In genomic region chr9:137026828-137027227, GRCh38 we compare ENCODE assay signal across 11 cellular contexts. TPM values are rescaled to one million over a fixed set of nuclear protein-coding genes. Genes with fewer than 3 reads are reported as not detected.
DNase-seq lines count a peak whose midpoint lies in the region; ATAC-seq and TF ChIP-seq lines count a peak whose summit lies in the region.
"Had no signal": no experiment of that assay in that cellular context is flagged by ENCODE, and none has a peak within 500 bp of the region (broad histone marks: within the 10 kb centered on the region; RNA-seq: fewer than 3 reads in every experiment).

No MANE protein-coding gene starts in this region.

- peaks cover 5% of the 10 kb centered on the region for H3K36me3 Mint-ChIP-seq in activated CD4-positive, alpha-beta T cell treated with anti-CD3 and anti-CD28 coated beads, Interleukin-2, amount 10 ng/mL, durations not matched to agents 7 days and 5 days (ENCODE audit: low read depth)
- H3K36me3 Mint-ChIP-seq in immature natural killer cell, result peaks cover 0 to 3% (median 0%) of the 10 kb centered on the region in 3 donors

- H3K4me3 ChIP-seq in stomach, result peak overlapping the region; percentile 48 to 68 (median 52)

- no peaks in the 10 kb centered on the region for H3K36me3 ChIP-seq in stomach

- WGBS in stomach, 5 donors, result 22 to 46% (median 29%) methylated on average over 1 to 4 of the region's 4 CpGs

- no peaks in the 10 kb centered on the region for H3K9me3 Mint-ChIP-seq in activated CD4-positive, alpha-beta T cell treated with anti-CD3 and anti-CD28 coated beads, Interleukin-2, amount 10 ng/mL, durations not matched to agents 7 days and 5 days
- H3K9me3 Mint-ChIP-seq in immature natural killer cell, result no peaks in the 10 kb centered on the region

- H3K27me3 ChIP-seq in stomach, result no peaks in the 10 kb centered on the region

- ATAC-seq in GM21367 (IDR thresholded peaks at IDR 0.05; ENCODE audit: unreplicated experiment), result no peak
- no peak for ATAC-seq in HG03354 (IDR thresholded peaks at IDR 0.05; ENCODE audit: poor library complexity, severe bottlenecking, unreplicated experiment)

- CTCF ChIA-PET in activated CD4-positive, alpha-beta T cell treated with anti-CD3 and anti-CD28 coated beads, Interleukin-2, amount 10 ng/mL, durations not matched to agents 7 days and 5 days (lab: Charles Lee), result interaction anchor here (1.0 to 7.4 kb wide), 9 partner anchors 9 to 234 kb away, joined by 3 to 59 read pairs (median 4); partner anchors contain the start of genes C8G and MAN1B1

- no peaks in the 10 kb centered on the region for H3K27me3 Mint-ChIP-seq in activated CD4-positive, alpha-beta T cell treated with anti-CD3 and anti-CD28 coated beads, Interleukin-2, amount 10 ng/mL, durations not matched to agents 7 days and 5 days
- H3K27me3 Mint-ChIP-seq in immature natural killer cell (ENCODE audit: low read depth in 3 of 3), result peaks cover 7 to 19% (median 16%) of the 10 kb centered on the region in 3 donors

- peaks cover 40 to 90% (median 67%) of the 10 kb centered on the region in 4 donors for H3K4me1 ChIP-seq in stomach

- POLR2A ChIA-PET in activated CD4-positive, alpha-beta T cell treated with anti-CD3 and anti-CD28 coated beads, Interleukin-2, amount 10 ng/mL, durations not matched to agents 7 days and 5 days (lab: Charles Lee), result interaction anchor here (0.6 kb wide), 1 partner anchor 73 kb away, joined by 3 read pairs; no protein-coding TSS in a partner anchor

- TF ChIP-seq CTCF in VCaP (conservative IDR thresholded peaks at IDR 0.05) (no peak), stomach (IDR thresholded peaks at IDR 0.05) (no peak)

- TF ChIP-seq EP300 in stomach (IDR thresholded peaks at IDR 0.05), result no peak

- no peak for DNase-seq in activated CD4-positive, alpha-beta T cell treated with anti-CD3 and anti-CD28 coated beads, Interleukin-2, amount 10 ng/mL, durations not matched to agents 7 days and 5 days
- DNase-seq in activated CD4-positive, alpha-beta T cell treated with anti-CD3 and anti-CD28 coated beads for 4 hours, result no peak
- DNase-seq in immature natural killer cell, result no peak
- DNase-seq in stomach, result peak; percentile 87
- no peak for DNase-seq in NCI-H510A (lab: John Stamatoyannopoulos, UW)
- DNase-seq: COR-L47; NCI-H2081 treated with DMSO at 0.1 percent for 48 hours; stimulated activated CD4-positive, alpha-beta T cell treated with anti-CD3 and anti-CD28 coated beads, Interleukin-1b, Interleukin-23, amount 100 ng/mL, for 48 hours had no signal

- no peak for TF ChIP-seq POLR2A in stomach (IDR thresholded peaks at IDR 0.05)

- H3K27ac ChIP-seq in VCaP (peak overlapping the region; percentile 93), stomach (peak overlapping the region; percentile 59 to 74 (median 64))

- H3K4me1 Mint-ChIP-seq in activated CD4-positive, alpha-beta T cell treated with anti-CD3 and anti-CD28 coated beads, Interleukin-2, amount 10 ng/mL, durations not matched to agents 7 days and 5 days, result peaks cover 42% of the 10 kb centered on the region
- H3K4me1 Mint-ChIP-seq in immature natural killer cell, result peaks cover 40 to 47% of the 10 kb centered on the region in 2 donors

- peak overlapping the region; percentile 76 for H3K4me3 Mint-ChIP-seq in activated CD4-positive, alpha-beta T cell treated with anti-CD3 and anti-CD28 coated beads, Interleukin-2, amount 10 ng/mL, durations not matched to agents 7 days and 5 days
- peak overlapping the region; percentile 85 to 92 (median 90) for H3K4me3 Mint-ChIP-seq in immature natural killer cell

- intact Hi-C loops in stomach (cut with DNase I; ENCODE audit: low total_unique reads), result loop anchor here (10.0 kb wide), 1 partner anchor 72 kb away; the partner anchor contains the start of gene LCN12

- H3K27ac Mint-ChIP-seq in activated CD4-positive, alpha-beta T cell treated with anti-CD3 and anti-CD28 coated beads, Interleukin-2, amount 10 ng/mL, durations not matched to agents 7 days and 5 days, result no peak overlapping the region
- peak overlapping the region in 4 of 6 donors; percentile 26 to 90 (median 80) for H3K27ac Mint-ChIP-seq in immature natural killer cell

- H3K9me3 ChIP-seq in stomach, result no peaks in the 10 kb centered on the region

RNA-seq across cellular contexts. Expression of gene ABCA2, which starts 1.2 kb away (rescaled TPM):
- total RNA-seq in activated CD4-positive, alpha-beta T cell treated with anti-CD3 and anti-CD28 coated beads, Interleukin-2, amount 10 ng/mL, durations not matched to agents 7 days and 5 days, result 10 to 100 TPM; 67.7 to 70.3 TPM
- polyA plus RNA-seq in immature natural killer cell, result 10 to 100 TPM in 1 of 3 donors, 1 to 10 TPM in 2; 2.2 to 34.5 (median 6.3) TPM
- 100 to 1,000 TPM in 1 of 5 donors, 10 to 100 TPM in 3, 1 to 10 TPM in 1; 7.3 to 385 (median 72.8) TPM for total RNA-seq in stomach
- polyA plus RNA-seq in stomach, result 10 to 100 TPM in 2 of 3 donors, 1 to 10 TPM in 1; 9.3 to 25.5 (median 24.4) TPM

RNA-seq across cellular contexts. Expression of gene FUT7, which starts 5.1 kb away (rescaled TPM):
- total RNA-seq in activated CD4-positive, alpha-beta T cell treated with anti-CD3 and anti-CD28 coated beads, Interleukin-2, amount 10 ng/mL, durations not matched to agents 7 days and 5 days, result 10 to 100 TPM in 1 of 2 experiments, 1 to 10 TPM in 1; 8.9 to 10.3 TPM
- 10 to 100 TPM; 20.6 to 33.0 (median 25.6) TPM for polyA plus RNA-seq in immature natural killer cell
- 1 to 10 TPM in 1 of 5 donors, under 1 TPM in 1, not detected in 3; 0.37 to 3.9 TPM for total RNA-seq in stomach
- under 1 TPM in 2 of 3 donors, not detected in 1; 0.23 to 0.50 TPM for polyA plus RNA-seq in stomach

RNA-seq across cellular contexts. Expression of gene NPDC1, which starts 19.1 kb away (rescaled TPM):
- 10 to 100 TPM; 35.5 to 41.4 TPM for total RNA-seq in activated CD4-positive, alpha-beta T cell treated with anti-CD3 and anti-CD28 coated beads, Interleukin-2, amount 10 ng/mL, durations not matched to agents 7 days and 5 days
- 1 to 10 TPM in 2 of 3 donors, under 1 TPM in 1; 0.36 to 1.4 (median 1.1) TPM for polyA plus RNA-seq in immature natural killer cell
- total RNA-seq in stomach, result 100 to 1,000 TPM in 4 of 5 donors, 10 to 100 TPM in 1; 20.0 to 276 (median 189) TPM
- 100 to 1,000 TPM; 104 to 186 (median 115) TPM for polyA plus RNA-seq in stomach

RNA-seq across cellular contexts. Expression of gene ENTPD2, which starts 27.0 kb away (rescaled TPM):
- total RNA-seq in activated CD4-positive, alpha-beta T cell treated with anti-CD3 and anti-CD28 coated beads, Interleukin-2, amount 10 ng/mL, durations not matched to agents 7 days and 5 days, result not detected
- polyA plus RNA-seq in immature natural killer cell (not detected), stomach (1 to 10 TPM; 2.0 to 4.8 (median 2.9) TPM)
- 10 to 100 TPM in 1 of 5 donors, 1 to 10 TPM in 3, not detected in 1; 2.2 to 11.3 (median 6.7) TPM for total RNA-seq in stomach

RNA-seq across cellular contexts. Expression of gene CLIC3, which starts 30.5 kb away (rescaled TPM):
- 1 to 10 TPM; 2.6 to 4.4 TPM for total RNA-seq in activated CD4-positive, alpha-beta T cell treated with anti-CD3 and anti-CD28 coated beads, Interleukin-2, amount 10 ng/mL, durations not matched to agents 7 days and 5 days
- polyA plus RNA-seq in immature natural killer cell (100 to 1,000 TPM; 673 to 911 (median 762) TPM), stomach (10 to 100 TPM in 2 of 3 donors, 1 to 10 TPM in 1; 4.3 to 70.9 (median 15.2) TPM)
- total RNA-seq in stomach, result 1 to 10 TPM in 1 of 5 donors, not detected in 4; 3.3 TPM
